ENCODE assay signal across 13 cellular contexts in genomic region chr1:175150596-175151319, GRCh38. TPM values are rescaled to one million over a fixed set of nuclear protein-coding genes. Genes with fewer than 3 reads are reported as not detected.
A peak's percentile ranks its signal among the peaks of the same experiment; 100 is the strongest.
DNase-seq lines count a peak whose midpoint lies in the region; ATAC-seq, FAIRE-seq and TF ChIP-seq lines count a peak whose summit lies in the region.
"Had no signal": no experiment of that assay in that cellular context is flagged by ENCODE, and none has a peak within 500 bp of the region (broad histone marks: within the 10 kb centered on the region; RNA-seq: fewer than 3 reads in every experiment).

No MANE protein-coding gene starts in this region.

- TF ChIP-seq POLR2A in endothelial cell of umbilical vein (IDR thresholded peaks at IDR 0.05; ENCODE audit: low read depth, low read length): no peak

- ATAC-seq in natural killer cell (no peak), GM18517 (IDR thresholded peaks at IDR 0.05; ENCODE audit: unreplicated experiment) (no peak), HG03571 (IDR thresholded peaks at IDR 0.05; ENCODE audit: unreplicated experiment) (no peak)
- ATAC-seq: activated CD4-positive, alpha-beta T cell treated with anti-CD3 and anti-CD28 coated beads for 36 hours; natural killer cell treated with Interleukin-12 subunit alpha and Interleukin-12 subunit beta and Interleukin-15 and Interleukin-18, amount 100 ng/mL, for 72 hours had no signal

- CTCF ChIA-PET in endothelial cell of umbilical vein (lab: Charles Lee): interaction anchor here (1.0 to 5.2 kb wide), 26 partner anchors 11 to 1730 kb away, joined by 3 to 387 read pairs (median 7); no protein-coding TSS in a partner anchor

- no peaks in the 10 kb centered on the region for H3K36me3 ChIP-seq in endothelial cell of umbilical vein (ENCODE audit: control insufficient read depth in 2 of 2, extremely low read depth in 1 of 2, insufficient read depth in 2 of 2, low read length in 2 of 2)
- H3K36me3 ChIP-seq: SJSA1 had no signal

- no peaks in the 10 kb centered on the region for H3K4me1 ChIP-seq in endothelial cell of umbilical vein (ENCODE audit: control insufficient read depth, extremely low read depth, insufficient read depth, low read length)

- H3K4me3 ChIP-seq in endothelial cell of umbilical vein (replicated peaks in 1 of 3; ENCODE audit: insufficient read depth in 1 of 3, low read depth in 1 of 3, low read length in 3 of 3): no peak overlapping the region
- H3K4me3 ChIP-seq: SJSA1 had no signal

- intact Hi-C loops in endothelial cell of umbilical vein (cut with micrococcal nuclease) (loop anchor here (5.0 kb wide), 1 partner anchor 592 kb away; the partner anchor contains the start of gene TNR), natural killer cell (cut with micrococcal nuclease) (loop anchor here (5.0 kb wide), 2 partner anchors 922 to 1732 kb away; no protein-coding TSS in a partner anchor)

- no peak overlapping the region for H3K27ac Mint-ChIP-seq in natural killer cell
- H3K27ac Mint-ChIP-seq: activated CD4-positive, alpha-beta T cell treated with anti-CD3 and anti-CD28 coated beads for 36 hours; natural killer cell treated with Interleukin-12 subunit alpha and Interleukin-12 subunit beta and Interleukin-15 and Interleukin-18, amount 100 ng/mL, for 72 hours had no signal

- peaks cover 35 to 44% of the 10 kb centered on the region in 2 donors for H3K27me3 Mint-ChIP-seq in natural killer cell (ENCODE audit: low read depth in 2 of 2)

- no peak overlapping the region for H3K9ac ChIP-seq in endothelial cell of umbilical vein (replicated peaks; ENCODE audit: extremely low read depth, insufficient read depth, low read length)

- no peak overlapping the region for H3K4me3 Mint-ChIP-seq in natural killer cell
- H3K4me3 Mint-ChIP-seq: activated CD4-positive, alpha-beta T cell treated with anti-CD3 and anti-CD28 coated beads for 36 hours; natural killer cell treated with Interleukin-12 subunit alpha and Interleukin-12 subunit beta and Interleukin-15 and Interleukin-18, amount 100 ng/mL, for 72 hours had no signal

- DNase-seq in GOT3 (lab: John Stamatoyannopoulos, UW) (peak; percentile 36), RCC 7860 (ENCODE audit: low spot score) (peak; percentile 32), endothelial cell of umbilical vein (ENCODE audit: low read depth, low spot score) (no peak), renal cortical epithelial cell (ENCODE audit: low read depth) (peak; percentile 60), natural killer cell (no peak), caudate nucleus (lab: John Stamatoyannopoulos, UW) (no peak)
- DNase-seq: activated CD4-positive, alpha-beta T cell treated with anti-CD3 and anti-CD28 coated beads for 36 hours; left cardiac atrium; NCI-H2029 treated with DMSO at 0.1 percent for 48 hours had no signal

- H3K9me3 ChIP-seq in endothelial cell of umbilical vein (replicated peaks; ENCODE audit: control insufficient read depth, insufficient read depth, low read length): no peaks in the 10 kb centered on the region
- H3K9me3 ChIP-seq: SJSA1 had no signal

- peaks cover 0 to 27% of the 10 kb centered on the region in 2 experiments for H3K27me3 ChIP-seq in endothelial cell of umbilical vein (ENCODE audit: control insufficient read depth in 2 of 2, insufficient read depth in 2 of 2, low read length in 2 of 2)

- no peak overlapping the region for H3K4me2 ChIP-seq in endothelial cell of umbilical vein (ENCODE audit: insufficient read depth, low read length)

- POLR2A ChIA-PET in endothelial cell of umbilical vein (lab: Charles Lee): no interaction called here

- dilution Hi-C loops in endothelial cell of umbilical vein (cut with MboI; ENCODE audit: extremely low pct_ligation_motif_present, low sequenced_read_pairs): loop anchor here (10.0 kb wide), 1 partner anchor 164 kb away; no protein-coding TSS in a partner anchor

- no peaks in the 10 kb centered on the region for H3K79me2 ChIP-seq in endothelial cell of umbilical vein (ENCODE audit: control insufficient read depth, insufficient read depth, low read length)

- H3K9me1 ChIP-seq in endothelial cell of umbilical vein (replicated peaks; ENCODE audit: control insufficient read depth, extremely low read depth, insufficient read depth, low read length): no peaks in the 10 kb centered on the region

- H3K27ac ChIP-seq in endothelial cell of umbilical vein (ENCODE audit: insufficient read depth, low read depth, low read length): no peak overlapping the region
- no peak overlapping the region for H3K27ac ChIP-seq in caudate nucleus (ENCODE audit: low read depth, low read length)
- H3K27ac ChIP-seq: SJSA1 had no signal

- H2AFZ ChIP-seq in endothelial cell of umbilical vein (ENCODE audit: low read depth, low read length): no peak overlapping the region

- TF ChIP-seq CTCF in endothelial cell of umbilical vein (IDR thresholded peaks at IDR 0.05; ENCODE audit: extremely low read depth in 1 of 2, insufficient read depth in 1 of 2, low read depth in 1 of 2, low read length in 2 of 2) (no peak), natural killer cell (IDR thresholded peaks at IDR 0.05) (no peak)

- BruUV-seq in endothelial cell of umbilical vein (replicated peaks; lab: Mats Ljungman, UMichigan): no TSS peak

- no peaks in the 10 kb centered on the region for H3K9me3 Mint-ChIP-seq in natural killer cell
- H3K9me3 Mint-ChIP-seq: natural killer cell treated with Interleukin-12 subunit alpha and Interleukin-12 subunit beta and Interleukin-15 and Interleukin-18, amount 100 ng/mL, for 72 hours had no signal

- no peaks in the 10 kb centered on the region for H3K36me3 Mint-ChIP-seq in natural killer cell
- H3K36me3 Mint-ChIP-seq: natural killer cell treated with Interleukin-12 subunit alpha and Interleukin-12 subunit beta and Interleukin-15 and Interleukin-18, amount 100 ng/mL, for 72 hours had no signal

- no peaks in the 10 kb centered on the region for H4K20me1 ChIP-seq in endothelial cell of umbilical vein (replicated peaks; ENCODE audit: control insufficient read depth, extremely low read depth, insufficient read depth, low read length)

- FAIRE-seq in RCC 7860 (lab: Jason Lieb, UNC): no peak
- no peak for FAIRE-seq in endothelial cell of umbilical vein (lab: Jason Lieb, UNC)

- H3K4me1 Mint-ChIP-seq in natural killer cell: peaks cover 0 to 19% of the 10 kb centered on the region in 2 donors

TF ChIP-seq in endothelial cell of umbilical vein, 7 proteins besides CTCF, POLR2A, EP300 and RAD21:
- no peak for TF ChIP-seq JUN (IDR thresholded peaks at IDR 0.05; ENCODE audit: borderline replicate concordance, insufficient read depth, insufficient read length, low read depth)
- TF ChIP-seq MYC (IDR thresholded peaks at IDR 0.05; ENCODE audit: low read depth, low read length): no peak
- TF ChIP-seq EZH2 (IDR thresholded peaks at IDR 0.05; ENCODE audit: borderline replicate concordance, low read depth, low read length, severe bottlenecking): no peak
- TF ChIP-seq, protein P1, sequence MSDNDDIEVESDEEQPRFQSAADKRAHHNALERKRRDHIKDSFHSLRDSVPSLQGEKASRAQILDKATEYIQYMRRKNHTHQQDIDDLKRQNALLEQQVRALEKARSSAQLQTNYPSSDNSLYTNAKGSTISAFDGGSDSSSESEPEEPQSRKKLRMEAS (IDR thresholded peaks at IDR 0.05; ENCODE audit: insufficient read depth, insufficient read length): no peak
- peak; percentile 9 for TF ChIP-seq FOS (IDR thresholded peaks at IDR 0.05; ENCODE audit: borderline replicate concordance, insufficient read depth, low read length)
- TF ChIP-seq POLR2AphosphoS5 (IDR thresholded peaks at IDR 0.05; ENCODE audit: insufficient read depth, low read depth, low read length): no peak
- no peak for TF ChIP-seq GATA2 (IDR thresholded peaks at IDR 0.05; ENCODE audit: insufficient read depth, insufficient read length, low read depth, low read length)
TF ChIP-seq in endothelial cell of umbilical vein: peak in this region for 1.

RNA-seq across cellular contexts. Expression of gene KIAA0040, which starts 41.8 kb away (rescaled TPM):
- total RNA-seq in endothelial cell of umbilical vein (10.9 and 21.5 TPM in 2 replicates), renal cortical epithelial cell (6.1 and 8.7 TPM in 2 replicates), natural killer cell (10 to 100 TPM; 18.0 to 21.2 (median 19.4) TPM)
- polyA plus RNA-seq in endothelial cell of umbilical vein: 7.3 and 8.3 TPM in 2 replicates
- polyA plus RNA-seq in endothelial cell of umbilical vein (2011; cell fraction: cytosol; rRNA removed): 5.6 and 7.0 TPM in 2 replicates
- 8.4 and 8.5 TPM in 2 replicates for polyA plus RNA-seq in endothelial cell of umbilical vein (2011; cell fraction: nucleus; rRNA removed)
- 5.3 and 6.5 TPM in 2 replicates for polyA plus RNA-seq in endothelial cell of umbilical vein (2012)
- polyA minus RNA-seq in endothelial cell of umbilical vein: 12.0 and 15.3 TPM in 2 replicates
- 8.2 TPM for polyA minus RNA-seq in endothelial cell of umbilical vein (2011; cell fraction: cytosol; rRNA and poly(A)+ RNA removed)
- polyA minus RNA-seq in endothelial cell of umbilical vein (2011; cell fraction: nucleus; rRNA and poly(A)+ RNA removed): 7.4 and 8.8 TPM in 2 replicates

Comparison
In these comparisons a context has a peak if more than half of its experiments do, and no peak if none do; other contexts are left out.
1. DNase-seq: peak in GOT3 (single experiment), RCC 7860 (single experiment) and renal cortical epithelial cell (single experiment); none in endothelial cell of umbilical vein (single experiment), natural killer cell (single experiment) and caudate nucleus (0 of 61).